Comparison of ENCODE assay signal across 15 cellular contexts in the genomic region with DNA sequence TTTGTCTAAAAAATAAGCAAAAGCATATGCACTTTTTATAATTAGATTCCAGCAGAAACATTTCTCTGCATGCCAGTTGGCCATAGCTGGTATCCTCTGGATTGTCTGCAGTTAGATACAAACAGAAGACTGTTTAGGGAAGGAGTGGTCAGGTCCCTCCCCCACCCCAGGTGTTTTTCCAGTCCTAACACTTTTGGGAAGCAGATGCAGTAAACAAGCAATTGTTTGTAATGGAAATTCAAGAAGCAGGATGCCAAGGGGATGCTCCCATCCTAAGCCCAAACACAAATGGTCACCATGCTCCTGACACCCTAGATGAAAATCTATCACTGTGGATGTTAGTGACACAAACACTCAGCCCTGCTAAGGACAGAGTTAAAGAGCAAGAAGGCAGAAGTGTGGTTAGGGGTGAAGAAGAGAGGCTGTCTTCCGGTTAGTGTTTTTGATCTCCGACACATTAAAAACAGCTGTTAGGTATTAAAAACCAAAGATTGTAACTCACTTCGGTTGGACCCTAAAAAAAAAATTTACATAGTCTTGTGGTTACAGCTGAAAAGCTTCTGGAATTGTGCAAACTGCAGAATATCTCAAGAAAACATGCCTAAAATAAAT. TPM values are rescaled to one million over a fixed set of nuclear protein-coding genes. Genes with fewer than 3 reads are reported as not detected.
DNase-seq lines count a peak whose midpoint lies in the region; ATAC-seq lines count a peak whose summit lies in the region.
"Had no signal": no experiment of that assay in that cellular context is flagged by ENCODE, and none has a peak within 500 bp of the region (broad histone marks: within the 10 kb centered on the region; RNA-seq: fewer than 3 reads in every experiment).

No MANE protein-coding gene starts in this region.

- H3K36me3 ChIP-seq in effector memory CD4-positive, alpha-beta T cell (ENCODE audit: control insufficient read depth, insufficient read depth, low read length): no peaks in the 10 kb centered on the region
- H3K36me3 ChIP-seq in MG63: no peaks in the 10 kb centered on the region
- H3K36me3 ChIP-seq: lower lobe of right lung had no signal

- peak overlapping the region; percentile 77 for H3K4me3 Mint-ChIP-seq in activated naive CD4-positive, alpha-beta T cell treated with anti-CD3 and anti-CD28 coated beads, Interleukin-2, amount 10 ng/mL, durations not matched to agents 7 days and 5 days
- H3K4me3 Mint-ChIP-seq in T-helper 1 cell treated with Interleukin-12 subunit alpha and Interleukin-12 subunit beta and Interleukin-4 antibody, amounts not matched to agents 30 μg/mL and 1 μg/mL, for 36 hours: peak overlapping the region; percentile 80
- peak overlapping the region; percentile 69 to 74 for H3K4me3 Mint-ChIP-seq in stimulated activated naive CD8-positive, alpha-beta T cell treated with anti-CD3 and anti-CD28 coated beads, Interleukin-15, amount 100 ng/mL, for 72 hours
- H3K4me3 Mint-ChIP-seq: neural crest cell had no signal

- peaks cover 30% of the 10 kb centered on the region for H3K4me1 ChIP-seq in effector memory CD4-positive, alpha-beta T cell (ENCODE audit: control insufficient read depth, insufficient read depth, low read length, poor library complexity, severe bottlenecking)
- H3K4me1 ChIP-seq: lower lobe of right lung had no signal

- no peaks in the 10 kb centered on the region for H3K9me3 ChIP-seq in effector memory CD4-positive, alpha-beta T cell (ENCODE audit: control insufficient read depth, low read length)
- H3K9me3 ChIP-seq in MG63: no peaks in the 10 kb centered on the region
- H3K9me3 ChIP-seq: lower lobe of right lung had no signal

- ATAC-seq in stimulated activated naive CD8-positive, alpha-beta T cell treated with anti-CD3 and anti-CD28 coated beads, Interleukin-15, amount 100 ng/mL, for 72 hours: peak; percentile 68
- ATAC-seq in sciatic nerve: no peak
- ATAC-seq: lower lobe of right lung had no signal

- H3K9me3 Mint-ChIP-seq in activated naive CD4-positive, alpha-beta T cell treated with anti-CD3 and anti-CD28 coated beads, Interleukin-2, amount 10 ng/mL, durations not matched to agents 7 days and 5 days: no peaks in the 10 kb centered on the region
- no peaks in the 10 kb centered on the region for H3K9me3 Mint-ChIP-seq in T-helper 1 cell treated with Interleukin-12 subunit alpha and Interleukin-12 subunit beta and Interleukin-4 antibody, amounts not matched to agents 30 μg/mL and 1 μg/mL, for 36 hours
- no peaks in the 10 kb centered on the region for H3K9me3 Mint-ChIP-seq in stimulated activated naive CD8-positive, alpha-beta T cell treated with anti-CD3 and anti-CD28 coated beads, Interleukin-15, amount 100 ng/mL, for 72 hours
- H3K9me3 Mint-ChIP-seq: neural crest cell had no signal

- DNase-seq in activated naive CD4-positive, alpha-beta T cell treated with anti-CD3 and anti-CD28 coated beads, Interleukin-2, amount 10 ng/mL, durations not matched to agents 7 days and 5 days: peak; percentile 42
- DNase-seq in activated naive CD4-positive, alpha-beta T cell treated with anti-CD3 and anti-CD28 coated beads, Interleukin-2, amount 50 U/mL, for 16 hours: no peak
- no peak for DNase-seq in effector memory CD4-positive, alpha-beta T cell
- no peak for DNase-seq in stimulated activated naive CD8-positive, alpha-beta T cell treated with anti-CD3 and anti-CD28 coated beads, Interleukin-15, amount 100 ng/mL, for 72 hours
- DNase-seq in sciatic nerve (ENCODE audit: low spot score): no peak
- DNase-seq in MG63: no peak
- no peak for DNase-seq in KBM-7
- DNase-seq: activated CD4-positive, alpha-beta T cell treated with anti-CD3 and anti-CD28 coated beads for 4 hours; caudate nucleus; GF-D8; lower lobe of right lung; stimulated activated CD4-positive, alpha-beta T cell treated with anti-CD3 and anti-CD28 coated beads, Interleukin-4, amount 100 ng/mL, for 1 hour; trophoblast cell had no signal

- in situ Hi-C loops in KBM-7 (cut with MboI; ENCODE audit: low pct_unique_long_range_greater_than_20kb, low sequenced_read_pairs): no loop called here

- H3K27ac Mint-ChIP-seq in activated naive CD4-positive, alpha-beta T cell treated with anti-CD3 and anti-CD28 coated beads, Interleukin-2, amount 10 ng/mL, durations not matched to agents 7 days and 5 days: peak overlapping the region; percentile 84
- peak overlapping the region; percentile 81 for H3K27ac Mint-ChIP-seq in T-helper 1 cell treated with Interleukin-12 subunit alpha and Interleukin-12 subunit beta and Interleukin-4 antibody, amounts not matched to agents 30 μg/mL and 1 μg/mL, for 36 hours
- peak overlapping the region; percentile 44 to 74 for H3K27ac Mint-ChIP-seq in stimulated activated naive CD8-positive, alpha-beta T cell treated with anti-CD3 and anti-CD28 coated beads, Interleukin-15, amount 100 ng/mL, for 72 hours

- no peaks in the 10 kb centered on the region for H3K27me3 ChIP-seq in effector memory CD4-positive, alpha-beta T cell (replicated peaks; ENCODE audit: control insufficient read depth, insufficient read depth, low read length, poor library complexity, severe bottlenecking)
- peaks cover 5% of the 10 kb centered on the region; the same call in 1 of the 2 replicates for H3K27me3 ChIP-seq in MG63

- peak overlapping the region; percentile 39 for H3K4me3 ChIP-seq in effector memory CD4-positive, alpha-beta T cell (ENCODE audit: insufficient read depth, low read depth, low read length, poor library complexity, severe bottlenecking)
- H3K4me3 ChIP-seq in MG63: no peak overlapping the region
- H3K4me3 ChIP-seq: lower lobe of right lung had no signal

- H3K4me1 Mint-ChIP-seq in activated naive CD4-positive, alpha-beta T cell treated with anti-CD3 and anti-CD28 coated beads, Interleukin-2, amount 10 ng/mL, durations not matched to agents 7 days and 5 days: peaks cover 59% of the 10 kb centered on the region
- H3K4me1 Mint-ChIP-seq in T-helper 1 cell treated with Interleukin-12 subunit alpha and Interleukin-12 subunit beta and Interleukin-4 antibody, amounts not matched to agents 30 μg/mL and 1 μg/mL, for 36 hours (ENCODE audit: low read depth): peaks cover 72% of the 10 kb centered on the region
- peaks cover 59% of the 10 kb centered on the region for H3K4me1 Mint-ChIP-seq in stimulated activated naive CD8-positive, alpha-beta T cell treated with anti-CD3 and anti-CD28 coated beads, Interleukin-15, amount 100 ng/mL, for 72 hours

- no peaks in the 10 kb centered on the region for H3K27me3 Mint-ChIP-seq in activated naive CD4-positive, alpha-beta T cell treated with anti-CD3 and anti-CD28 coated beads, Interleukin-2, amount 10 ng/mL, durations not matched to agents 7 days and 5 days
- H3K27me3 Mint-ChIP-seq in T-helper 1 cell treated with Interleukin-12 subunit alpha and Interleukin-12 subunit beta and Interleukin-4 antibody, amounts not matched to agents 30 μg/mL and 1 μg/mL, for 36 hours (ENCODE audit: low read depth): no peaks in the 10 kb centered on the region
- no peaks in the 10 kb centered on the region for H3K27me3 Mint-ChIP-seq in stimulated activated naive CD8-positive, alpha-beta T cell treated with anti-CD3 and anti-CD28 coated beads, Interleukin-15, amount 100 ng/mL, for 72 hours

- CTCF ChIA-PET in activated naive CD4-positive, alpha-beta T cell treated with anti-CD3 and anti-CD28 coated beads, Interleukin-2, amount 10 ng/mL, durations not matched to agents 7 days and 5 days (lab: Charles Lee): interaction anchor here (1.0 to 2.3 kb wide), 3 partner anchors 10 to 306 kb away, joined by 3 to 9 read pairs (median 4); no protein-coding TSS in a partner anchor

- peak overlapping the region; percentile 59 for H3K27ac ChIP-seq in effector memory CD4-positive, alpha-beta T cell (ENCODE audit: insufficient read depth, low read length, poor library complexity, severe bottlenecking)
- H3K27ac ChIP-seq: lower lobe of right lung had no signal

- peaks cover 85% of the 10 kb centered on the region for H3K36me3 Mint-ChIP-seq in activated naive CD4-positive, alpha-beta T cell treated with anti-CD3 and anti-CD28 coated beads, Interleukin-2, amount 10 ng/mL, durations not matched to agents 7 days and 5 days
- H3K36me3 Mint-ChIP-seq in T-helper 1 cell treated with Interleukin-12 subunit alpha and Interleukin-12 subunit beta and Interleukin-4 antibody, amounts not matched to agents 30 μg/mL and 1 μg/mL, for 36 hours (ENCODE audit: low read depth): peaks cover 56% of the 10 kb centered on the region

- intact Hi-C loops in sciatic nerve (cut with DNase I): no loop called here

RNA-seq across cellular contexts. Expression of a gene that starts 7.9 kb away (rescaled TPM):
- 10.7 TPM for total RNA-seq in sciatic nerve
- not detected in 2 replicates for total RNA-seq in MG63 (2014; rRNA removed; shearing (Covaris generic); ENCODE audit: low replicate concordance)

Comparison
In these comparisons a context has a peak if more than half of its experiments do, and no peak if none do; other contexts are left out.
1. RNA of a gene that starts 7.9 kb away (total RNA-seq): 10.7 TPM in sciatic nerve (single experiment); not detected in MG63; every median in the first group is over 10 times any median in the second.
2. Peak in every context shown above with its lines, with median percentiles within 50 percentile points of each other: H3K27ac Mint-ChIP-seq and H3K4me3 Mint-ChIP-seq.